In genomic region chr13:100520936-100521765, GRCh38 we compare ENCODE assay signal across 1 cellular context.
TF ChIP-seq lines count a peak whose summit lies in the region.

No MANE protein-coding gene starts in this region.

TF ChIP-seq in GM23338, 12 proteins besides CTCF, POLR2A, EP300 and RAD21 (continued from another document):
- no peak for TF ChIP-seq ZNF462 (CRISPR knock-in tag; IDR thresholded peaks at IDR 0.05)
- TF ChIP-seq NANOG (IDR thresholded peaks at IDR 0.05; ENCODE audit: borderline replicate concordance) = no peak
- no peak for TF ChIP-seq STAT1 (IDR thresholded peaks at IDR 0.05; ENCODE audit: unreplicated experiment)
- no peak for TF ChIP-seq POLR2AphosphoS5 (IDR thresholded peaks at IDR 0.05; ENCODE audit: low read depth)
- TF ChIP-seq REST (IDR thresholded peaks at IDR 0.05; ENCODE audit: unreplicated experiment) = no peak
- no peak for TF ChIP-seq ZNF331 (CRISPR knock-in tag; IDR thresholded peaks at IDR 0.05; ENCODE audit: low read depth)
